ENCODE assay signal across 8 cellular contexts in the genomic region with DNA sequence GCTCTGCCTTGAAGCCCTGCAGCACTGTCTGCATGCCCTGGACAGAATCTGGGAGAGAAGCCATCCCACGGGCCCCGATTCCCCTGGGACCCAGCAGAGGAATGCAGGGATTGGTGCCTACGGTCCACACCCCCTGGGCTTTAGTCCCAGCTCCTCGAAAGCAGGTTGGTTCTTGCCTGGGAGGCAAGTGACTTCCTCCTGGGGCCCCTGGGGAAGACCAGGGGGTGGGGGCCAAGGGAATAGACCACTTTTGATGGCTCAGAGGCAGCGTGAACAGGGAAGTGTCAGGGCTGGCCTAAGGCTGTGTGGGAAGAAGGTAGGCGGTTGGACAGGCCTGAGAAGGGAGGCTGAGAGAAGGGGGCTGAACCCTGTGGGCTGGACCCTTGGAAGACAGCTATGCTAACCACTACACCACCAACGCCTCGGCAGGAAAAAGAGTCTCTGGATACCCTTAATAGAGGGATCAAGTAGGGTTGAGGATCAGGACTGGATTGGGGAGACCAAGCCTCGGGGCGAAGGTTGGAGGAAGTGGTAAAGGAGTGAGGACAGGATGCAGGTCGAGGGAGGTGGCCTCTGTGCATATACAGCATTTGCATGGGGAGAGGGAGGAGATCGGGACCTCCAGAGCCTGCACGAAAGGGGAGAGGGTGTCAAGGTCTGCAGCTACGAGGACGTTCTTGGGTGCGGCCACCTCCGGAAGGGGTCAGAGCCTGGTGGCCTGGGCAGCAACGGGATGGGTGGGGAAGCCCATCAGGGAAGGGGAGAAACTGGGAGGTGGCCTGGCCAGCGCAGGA. TPM values are rescaled to one million over a fixed set of nuclear protein-coding genes. Genes with fewer than 3 reads are reported as not detected.
A peak's percentile ranks its signal among the peaks of the same experiment; 100 is the strongest.
DNase-seq lines count a peak whose midpoint lies in the region; ATAC-seq and TF ChIP-seq lines count a peak whose summit lies in the region.

No MANE protein-coding gene starts in this region.

- peaks cover 28% of the 10 kb centered on the region for H3K36me3 Mint-ChIP-seq in stimulated activated memory B cell treated with anti-CD40 and anti-IgM and Interleukin-4, amounts not matched to agents 10 μg/mL and 1 μg/mL and 100 μg/mL, for 72 hours

- peak overlapping the region; percentile 87 for H3K27ac Mint-ChIP-seq in stimulated activated memory B cell treated with anti-CD40 and anti-IgM and Interleukin-4, amounts not matched to agents 10 μg/mL and 1 μg/mL and 100 μg/mL, for 72 hours

- TF ChIP-seq CTCF in BE2C (IDR thresholded peaks at IDR 0.05; ENCODE audit: low read depth, low read length) = no peak
- TF ChIP-seq CTCF in LNCaP clone FGC (IDR thresholded peaks at IDR 0.05; ENCODE audit: control insufficient read depth, extremely low read depth, insufficient read depth) = no peak
- no peak for TF ChIP-seq CTCF in astrocyte of the cerebellum (IDR thresholded peaks at IDR 0.05; ENCODE audit: low read depth, low read length, missing control alignments)

- H3K4me3 ChIP-seq in BE2C (ENCODE audit: low read depth, low read length) = peak overlapping the region; percentile 98
- H3K4me3 ChIP-seq in LNCaP clone FGC (ENCODE audit: low read depth, low read length) = peak overlapping the region; percentile 99
- peak overlapping the region; percentile 94 for H3K4me3 ChIP-seq in astrocyte of the cerebellum (ENCODE audit: low read depth, low read length)

- H3K4me3 Mint-ChIP-seq in stimulated activated memory B cell treated with anti-CD40 and anti-IgM and Interleukin-4, amounts not matched to agents 10 μg/mL and 1 μg/mL and 100 μg/mL, for 72 hours = peak overlapping the region; percentile 99

- peak; percentile 7 for ATAC-seq in GM18909 (IDR thresholded peaks at IDR 0.05; ENCODE audit: poor library complexity, unreplicated experiment)
- ATAC-seq in stimulated activated memory B cell treated with anti-CD40 and anti-IgM and Interleukin-4, amounts not matched to agents 10 μg/mL and 1 μg/mL and 100 μg/mL, for 72 hours = peak; percentile 3

- H3K4me1 ChIP-seq in BE2C = 0 out of 2 replicates have a peak, but pooled peaks cover 2% of the 10 kb centered on the region

- H3K9me3 ChIP-seq in BE2C = no peaks in the 10 kb centered on the region

- no peaks in the 10 kb centered on the region for H3K27me3 ChIP-seq in BE2C

- H3K4me1 Mint-ChIP-seq in stimulated activated memory B cell treated with anti-CD40 and anti-IgM and Interleukin-4, amounts not matched to agents 10 μg/mL and 1 μg/mL and 100 μg/mL, for 72 hours = peaks cover 52% of the 10 kb centered on the region

- in situ Hi-C loops in astrocyte of the cerebellum (cut with HindIII; ENCODE audit: low sequenced_read_pairs) = no loop called here

- no peaks in the 10 kb centered on the region for H3K27me3 Mint-ChIP-seq in stimulated activated memory B cell treated with anti-CD40 and anti-IgM and Interleukin-4, amounts not matched to agents 10 μg/mL and 1 μg/mL and 100 μg/mL, for 72 hours

- DNase-seq in BE2C (peak; percentile 56), LNCaP clone FGC (ENCODE audit: low read depth) (no peak), astrocyte of the cerebellum (ENCODE audit: low read depth) (no peak), iris pigment epithelial cell (ENCODE audit: low read depth) (peak; percentile 36), NCI-H2227 treated with DMSO at 0.1 percent for 48 hours (lab: John Stamatoyannopoulos, UW) (no peak), cortex of kidney (lab: John Stamatoyannopoulos, UW) (no peak)

- H3K36me3 ChIP-seq in BE2C = peaks cover 33% of the 10 kb centered on the region

- H3K9me3 Mint-ChIP-seq in stimulated activated memory B cell treated with anti-CD40 and anti-IgM and Interleukin-4, amounts not matched to agents 10 μg/mL and 1 μg/mL and 100 μg/mL, for 72 hours = no peaks in the 10 kb centered on the region

RNA-seq across cellular contexts. Expression of gene DPP9, which starts 0.8 kb away (rescaled TPM):
- 108 TPM for polyA plus RNA-seq in BE2C (2012; ENCODE audit: insufficient read depth, insufficient read length, low read depth)

RNA-seq across cellular contexts. Expression of gene MYDGF, which starts 52.7 kb away (rescaled TPM):
- polyA plus RNA-seq in BE2C (2012; ENCODE audit: insufficient read depth, insufficient read length, low read depth) = 319 TPM

Comparison
In these comparisons a context has a peak if more than half of its experiments do, and no peak if none do; other contexts are left out.
1. DNase-seq: peak in BE2C (single experiment) and iris pigment epithelial cell (single experiment); none in LNCaP clone FGC (single experiment), astrocyte of the cerebellum (single experiment), NCI-H2227 treated with DMSO at 0.1 percent for 48 hours (single experiment) and cortex of kidney (single experiment).
2. Peak in every context shown above with its lines, with median percentiles within 50 percentile points of each other: H3K4me3 ChIP-seq.